8 cellular contexts compared by ENCODE assay signal in the genomic region with DNA sequence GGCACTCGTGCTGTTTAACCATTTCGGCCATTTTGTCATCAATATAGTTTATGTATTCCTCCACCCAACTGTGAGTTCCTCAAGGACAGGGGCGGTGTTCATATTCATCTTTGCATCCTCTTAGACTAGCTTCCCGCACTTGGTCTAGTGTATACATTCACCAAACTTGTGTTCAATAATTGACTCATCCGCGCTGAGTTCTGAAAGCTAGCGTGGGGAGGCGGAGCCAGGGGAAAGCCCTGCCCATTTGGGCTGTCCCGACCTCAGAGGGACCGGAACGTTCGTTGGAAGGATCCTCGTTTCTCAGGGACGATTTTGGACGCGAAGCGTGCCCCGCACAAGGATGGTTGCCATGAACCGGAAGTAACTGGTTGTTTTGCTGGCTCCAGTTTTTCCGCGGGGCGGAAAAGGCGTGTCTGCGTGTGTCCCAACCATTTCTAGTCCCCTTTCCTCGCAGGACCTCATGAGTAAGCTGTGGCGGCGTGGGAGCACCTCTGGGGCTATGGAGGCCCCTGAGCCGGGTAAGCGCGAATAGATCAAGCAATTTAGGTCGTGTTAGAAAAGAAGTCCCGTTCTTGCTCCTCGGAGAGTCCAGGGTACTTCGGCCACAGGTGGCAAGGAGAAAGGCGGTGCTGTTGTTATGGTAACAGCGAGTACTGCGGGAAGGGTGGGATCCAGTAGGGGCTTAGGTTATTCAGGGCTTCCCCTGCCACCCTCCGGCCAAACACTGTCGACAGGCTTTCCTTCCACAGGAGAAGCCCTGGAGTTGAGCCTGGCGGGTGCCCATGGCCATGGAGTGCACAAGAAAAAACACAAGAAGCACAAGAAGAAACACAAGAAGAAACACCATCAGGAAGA. TPM values are rescaled to one million over a fixed set of nuclear protein-coding genes. Genes with fewer than 3 reads are reported as not detected.
DNase-seq lines count a peak whose midpoint lies in the region; ATAC-seq and TF ChIP-seq lines count a peak whose summit lies in the region.

Gene INO80B (plus strand): TSS at position 434 of the 858 bp plus-strand sequence. CDS start 30 bp downstream, at position 464.

- H3K4me3 ChIP-seq in AG04450 (ENCODE audit: low read depth, low read length): peak within 1 kb of the TSS; percentile 90

- no peak within 1 kb of the TSS for H3K27ac ChIP-seq in AG04450 (ENCODE audit: low read depth, low read length)

- ATAC-seq in HG03280 (IDR thresholded peaks at IDR 0.05; ENCODE audit: unreplicated experiment): peak; percentile 43

- peak; percentile 36 for TF ChIP-seq POLR2A in GM18951 (IDR thresholded peaks at IDR 0.05; ENCODE audit: extremely low read depth, insufficient read depth, insufficient read length)

- in situ Hi-C loops in GM18951 (cut with MboI; ENCODE audit: low sequenced_read_pairs, unreplicated experiment): no loop called here

- POLR2A ChIA-PET in AG04450 (lab: Yijun Ruan, JAX): interaction anchor here (0.5 to 1.8 kb wide), 6 partner anchors 9 to 28 kb away, joined by 3 to 9 read pairs (median 5); partner anchors contain the start of genes MRPL53 and TTC31

- H3K9me3 ChIP-seq in AG04450 (ENCODE audit: control insufficient read depth, insufficient read depth, low read length): no peaks in the 10 kb centered on the region; the same call in 1 of the 2 replicates

- no peak for TF ChIP-seq CTCF in AG04450 (IDR thresholded peaks at IDR 0.05; ENCODE audit: low read depth, low read length)

- DNase-seq in AG04450 (ENCODE audit: low read depth, low spot score) (peak; percentile 97), NCI-H345 treated with DMSO at 0.1 percent for 48 hours (lab: John Stamatoyannopoulos, UW; ENCODE audit: unreplicated experiment) (peak; percentile 96), iris pigment epithelial cell (ENCODE audit: low read depth) (peak; percentile 98)
- DNase-seq in activated CD4-positive, CD25-positive, alpha-beta regulatory T cell (lab: John Stamatoyannopoulos, UW): peak; percentile 88 to 93 (median 91)
- DNase-seq in central memory CD4-positive, alpha-beta T cell: peak; percentile 97
- DNase-seq in stimulated activated CD4-positive, alpha-beta T cell treated with anti-CD3 and anti-CD28 coated beads, Interleukin-12 subunit alpha, Interleukin-12 subunit beta, amount 100 ng/mL, for 24 hours (ENCODE audit: low read depth in 2 of 2): peak; percentile 95 to 98

- no peaks in the 10 kb centered on the region for H3K27me3 ChIP-seq in AG04450 (ENCODE audit: control insufficient read depth, insufficient read depth, low read length)

- CTCF ChIA-PET in AG04450 (lab: Charles Lee): interaction anchor here (0.6 to 1.6 kb wide), 4 partner anchors 10 to 132 kb away, joined by 3 to 5 read pairs (median 3); partner anchors contain the start of gene MOGS

RNA-seq across cellular contexts. Expression of gene INO80B, which starts in this region (rescaled TPM):
- polyA plus RNA-seq in AG04450 (2011; rRNA removed): 4.7 and 4.8 TPM in 2 replicates
- 2.6 and 4.5 TPM in 2 replicates for polyA minus RNA-seq in AG04450 (2011; rRNA and poly(A)+ RNA removed)
